Comparison of ENCODE assay signal across 8 cellular contexts in the genomic region with DNA sequence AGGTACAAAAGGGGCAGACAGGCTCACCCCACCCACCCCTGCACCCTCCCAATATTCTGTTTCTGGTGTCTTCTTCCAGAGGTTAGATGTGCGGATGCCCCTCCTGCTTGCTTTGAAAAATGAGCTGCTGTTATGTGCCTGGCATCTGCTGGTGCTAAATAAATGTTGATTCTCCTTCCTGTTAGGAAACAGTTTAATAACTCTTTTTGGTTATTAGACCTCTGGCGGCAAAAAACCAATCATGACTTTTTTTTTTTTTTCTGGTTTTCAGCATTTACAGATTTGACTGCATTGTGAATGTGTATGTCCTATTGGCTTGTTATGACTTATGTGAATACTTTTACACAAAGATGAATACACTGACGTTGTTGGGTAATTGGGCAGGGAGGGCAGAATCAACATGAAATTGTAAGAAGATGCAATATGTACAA. TPM values are rescaled to one million over a fixed set of nuclear protein-coding genes. Genes with fewer than 3 reads are reported as not detected.
DNase-seq lines count a peak whose midpoint lies in the region; ATAC-seq and TF ChIP-seq lines count a peak whose summit lies in the region.

No MANE protein-coding gene starts in this region.

- peak overlapping the region; percentile 85 for H3K27ac ChIP-seq in OCI-LY1 (ENCODE audit: low read depth, low read length, poor library complexity, severe bottlenecking)
- no peak overlapping the region for H3K27ac ChIP-seq in coronary artery

- H3K4me3 Mint-ChIP-seq in natural killer cell, result peak overlapping the region; percentile 93

- peaks cover 75% of the 10 kb centered on the region for H3K4me1 ChIP-seq in OCI-LY1 (ENCODE audit: insufficient read depth, low read length, severe bottlenecking)

- H3K36me3 Mint-ChIP-seq in natural killer cell, result no peaks in the 10 kb centered on the region

- H3K27ac Mint-ChIP-seq in natural killer cell, result peak overlapping the region; percentile 85 to 93

- H3K27me3 ChIP-seq in OCI-LY1 (ENCODE audit: insufficient read depth, low read length), result no peaks in the 10 kb centered on the region

- peaks cover 9% of the 10 kb centered on the region; the same call in 1 of the 2 replicates for H3K36me3 ChIP-seq in OCI-LY1 (ENCODE audit: insufficient read depth, low read length)

- peaks cover 36 to 38% of the 10 kb centered on the region in 2 donors for H3K4me1 Mint-ChIP-seq in natural killer cell

- H3K27me3 Mint-ChIP-seq in natural killer cell (ENCODE audit: low read depth in 2 of 2), result no peaks in the 10 kb centered on the region

- no peaks in the 10 kb centered on the region for H4K20me1 ChIP-seq in OCI-LY1 (ENCODE audit: insufficient read depth, low read length)

- ATAC-seq in natural killer cell (no peak), GM21717 (IDR thresholded peaks at IDR 0.05; ENCODE audit: unreplicated experiment) (no peak), GM21515 (IDR thresholded peaks at IDR 0.05; ENCODE audit: unreplicated experiment) (no peak)

- no peaks in the 10 kb centered on the region for H3K9me3 Mint-ChIP-seq in natural killer cell

- no peaks in the 10 kb centered on the region for H3F3A ChIP-seq in OCI-LY1 (ENCODE audit: insufficient read depth, low read length)

- intact Hi-C loops in natural killer cell (cut with micrococcal nuclease), result loop anchor here (10.0 kb wide), 1 partner anchor 409 kb away; a partner anchor contains a TSS

- H2AFZ ChIP-seq in OCI-LY1 (ENCODE audit: low read length), result no peak overlapping the region

- no peaks in the 10 kb centered on the region for H3K9me3 ChIP-seq in OCI-LY1 (ENCODE audit: low read length)

- DNase-seq in ELR (ENCODE audit: low read depth) (peak; percentile 48), coronary artery (ENCODE audit: low spot score) (no peak), natural killer cell (no peak), NCI-H345 (lab: John Stamatoyannopoulos, UW) (no peak), SKM-1 (lab: John Stamatoyannopoulos, UW; ENCODE audit: unreplicated experiment) (no peak)

- H3K79me2 ChIP-seq in OCI-LY1 (ENCODE audit: insufficient read depth, low read length), result peaks cover 49% of the 10 kb centered on the region

- no peaks in the 10 kb centered on the region for H3K9me2 ChIP-seq in OCI-LY1 (ENCODE audit: low read depth, low read length)

- TF ChIP-seq CTCF in OCI-LY1 (IDR thresholded peaks at IDR 0.05; ENCODE audit: low read length) (no peak), coronary artery (IDR thresholded peaks at IDR 0.05) (no peak), natural killer cell (IDR thresholded peaks at IDR 0.05) (no peak)

- H3K9ac ChIP-seq in OCI-LY1 (ENCODE audit: low read length), result peak overlapping the region; percentile 85

- H3K4me3 ChIP-seq in OCI-LY1 (ENCODE audit: low read depth, low read length, poor library complexity, severe bottlenecking) (peak overlapping the region; percentile 69), coronary artery (peak overlapping the region; percentile 91)

- peak overlapping the region; percentile 91 for H3K4me2 ChIP-seq in OCI-LY1 (ENCODE audit: low read length)

RNA-seq across cellular contexts. Expression of a gene that starts 13.6 kb away (rescaled TPM):
- total RNA-seq in natural killer cell, result 10 to 100 TPM; 13.8 to 22.3 (median 16.8) TPM

RNA-seq across cellular contexts. Expression of a gene that starts 16.2 kb away (rescaled TPM):
- 10 to 100 TPM; 12.6 to 14.2 (median 13.7) TPM for total RNA-seq in natural killer cell
